13 cellular contexts compared by ENCODE assay signal in the genomic region with DNA sequence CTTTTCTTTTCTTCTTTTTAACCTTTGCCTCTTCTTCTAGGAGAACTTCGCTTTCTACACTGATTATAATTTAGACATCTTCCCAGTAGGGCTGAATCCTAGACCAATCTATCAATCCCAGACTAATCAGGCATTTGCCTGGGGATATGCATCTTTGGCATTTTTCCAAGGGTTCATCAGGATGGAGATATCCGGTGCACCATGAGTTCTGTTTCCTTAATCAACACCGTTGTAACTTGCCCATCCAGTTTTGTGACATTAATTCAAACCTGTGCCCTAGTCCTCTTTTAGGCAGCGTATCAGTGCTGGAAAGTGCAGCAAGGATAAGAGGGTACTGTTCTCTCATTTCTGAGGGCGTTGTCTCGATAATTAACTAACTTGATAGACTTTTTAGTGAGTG. TPM values are rescaled to one million over a fixed set of nuclear protein-coding genes. Genes with fewer than 3 reads are reported as not detected.
DNase-seq lines count a peak whose midpoint lies in the region; ATAC-seq, FAIRE-seq and TF ChIP-seq lines count a peak whose summit lies in the region.
"Had no signal": no experiment of that assay in that cellular context is flagged by ENCODE, and none has a peak within 500 bp of the region (broad histone marks: within the 10 kb centered on the region; RNA-seq: fewer than 3 reads in every experiment).

No MANE protein-coding gene starts in this region.

- H4K8ac ChIP-seq in mesenchymal stem cell (ENCODE audit: low read length): no peak overlapping the region

- H3K9me3 ChIP-seq in right atrium auricular region: no peaks in the 10 kb centered on the region
- H3K9me3 ChIP-seq in adrenal gland (replicated peaks in 1 of 3): no peaks in the 10 kb centered on the region
- no peaks in the 10 kb centered on the region for H3K9me3 ChIP-seq in mesenchymal stem cell (ENCODE audit: control insufficient read depth, low read length)
- H3K9me3 ChIP-seq in vagina: no peaks in the 10 kb centered on the region

- H2AK5ac ChIP-seq in mesenchymal stem cell (ENCODE audit: low read length, severe bottlenecking): no peak overlapping the region

- no peak overlapping the region for H2AFZ ChIP-seq in mesenchymal stem cell (ENCODE audit: low read depth, low read length)

- H3K36me3 ChIP-seq in right atrium auricular region (no peaks in the 10 kb centered on the region), adrenal gland (replicated peaks in 1 of 2) (peaks cover 0 to 12% of the 10 kb centered on the region in 2 donors), mesenchymal stem cell (ENCODE audit: control insufficient read depth in 1 of 2, insufficient read depth in 2 of 2, low read depth in 1 of 2, low read length in 2 of 2) (no peaks in the 10 kb centered on the region), vagina (peaks cover 0 to 4% of the 10 kb centered on the region in 2 donors)

- intact Hi-C loops in left cardiac atrium (cut with DNase I): loop anchor here in 1 of 2 donors (5.0 kb wide), 2 partner anchors 39 to 66 kb away; no protein-coding TSS in a partner anchor
- intact Hi-C loops in adrenal gland (cut with DNase I): no loop called here
- intact Hi-C loops in vagina (cut with DNase I): loop anchor here (10.0 kb wide), 1 partner anchor 111 kb away; a partner anchor contains a TSS

- no peak overlapping the region for H3K18ac ChIP-seq in mesenchymal stem cell (ENCODE audit: low read depth in 1 of 2, low read length in 2 of 2)

- FAIRE-seq in HTR-8/SVneo (lab: Jason Lieb, UNC): no peak
- FAIRE-seq: GM18507 had no signal

- TF ChIP-seq CTCF in right atrium auricular region (IDR thresholded peaks at IDR 0.05): no peak
- no peak for TF ChIP-seq CTCF in adrenal gland (IDR thresholded peaks at IDR 0.05)
- TF ChIP-seq CTCF in vagina (IDR thresholded peaks at IDR 0.05): no peak
- TF ChIP-seq CTCF in GM13976 (IDR thresholded peaks at IDR 0.05; ENCODE audit: borderline replicate concordance, control extremely low read depth, extremely low read depth, insufficient read depth, missing control alignments): no peak

- no peak overlapping the region for H3K14ac ChIP-seq in mesenchymal stem cell (ENCODE audit: low read length in 2 of 2)

- no peak overlapping the region for H3K4ac ChIP-seq in mesenchymal stem cell (ENCODE audit: low read depth in 1 of 2, low read length in 2 of 2)

- H3K27ac ChIP-seq in right atrium auricular region: peak overlapping the region; percentile 79 to 80
- peak overlapping the region in 4 of 5 donors; percentile 60 to 81 (median 76) for H3K27ac ChIP-seq in adrenal gland
- H3K27ac ChIP-seq in mesenchymal stem cell (ENCODE audit: low read length, poor library complexity, severe bottlenecking): no peak overlapping the region
- peak overlapping the region; percentile 85 for H3K27ac ChIP-seq in vagina

- no peak overlapping the region for H2BK120ac ChIP-seq in mesenchymal stem cell (ENCODE audit: low read depth, low read length)

- TF ChIP-seq POLR2A in adrenal gland (IDR thresholded peaks at IDR 0.05) (no peak), vagina (IDR thresholded peaks at IDR 0.05) (no peak)

- in situ Hi-C loops in GM13976 (cut with MboI; ENCODE audit: low sequenced_read_pairs, unreplicated experiment): no loop called here

- no peaks in the 10 kb centered on the region for H3K27me3 ChIP-seq in right atrium auricular region
- H3K27me3 ChIP-seq in adrenal gland: no peaks in the 10 kb centered on the region
- no peaks in the 10 kb centered on the region for H3K27me3 ChIP-seq in mesenchymal stem cell (ENCODE audit: control insufficient read depth in 1 of 2, insufficient read depth in 1 of 2, low read length in 2 of 2)
- H3K27me3 ChIP-seq in vagina: no peaks in the 10 kb centered on the region

- H4K91ac ChIP-seq in mesenchymal stem cell (ENCODE audit: low read length): no peak overlapping the region

- H2BK5ac ChIP-seq in mesenchymal stem cell (ENCODE audit: low read depth, low read length, poor library complexity, severe bottlenecking): no peak overlapping the region

- peak overlapping the region in 1 of 2 donors; percentile 50 for H3K4me3 ChIP-seq in right atrium auricular region
- H3K4me3 ChIP-seq in adrenal gland: peak overlapping the region in 1 of 4 donors; percentile 61
- peak overlapping the region in 1 of 2 experiments; percentile 71 for H3K4me3 ChIP-seq in mesenchymal stem cell (ENCODE audit: insufficient read depth in 1 of 2, low read depth in 1 of 2, low read length in 2 of 2)
- H3K4me3 ChIP-seq in vagina: peak overlapping the region in 1 of 2 donors; percentile 39

- H2BK12ac ChIP-seq in mesenchymal stem cell (ENCODE audit: low read length in 2 of 2): no peak overlapping the region

- no peak overlapping the region for H2BK15ac ChIP-seq in mesenchymal stem cell (ENCODE audit: low read depth, poor library complexity, severe bottlenecking)

- H3K4me1 ChIP-seq in right atrium auricular region (peaks cover 0 to 25% of the 10 kb centered on the region in 2 donors), adrenal gland (replicated peaks in 1 of 2) (peaks cover 13 to 21% of the 10 kb centered on the region in 2 donors), mesenchymal stem cell (ENCODE audit: control insufficient read depth, insufficient read depth, low read depth, low read length) (no peaks in the 10 kb centered on the region), vagina (peaks cover 13% of the 10 kb centered on the region)

- DNase-seq in right atrium auricular region (ENCODE audit: low spot score) (no peak), left cardiac atrium (no peak), adrenal gland (no peak), mesenchymal stem cell (no peak), vagina (ENCODE audit: extremely low spot score in 2 of 2) (no peak), HTR-8/SVneo (ENCODE audit: insufficient read length, low spot score) (no peak), GM13976 (ENCODE audit: low spot score) (no peak)
- DNase-seq: activated CD4-positive, alpha-beta T cell treated with anti-CD3 and anti-CD28 coated beads, Interleukin-2, amount 50 U/mL, for 48 hours; activated naive CD4-positive, alpha-beta T cell treated with Interleukin-2 at 50 U/mL for 16 hours; T-helper 2 cell had no signal

- H3K79me1 ChIP-seq in mesenchymal stem cell (replicated peaks; ENCODE audit: low read length, poor library complexity, severe bottlenecking): no peaks in the 10 kb centered on the region

- ATAC-seq in left cardiac atrium: no peak
- ATAC-seq in HG02870 (IDR thresholded peaks at IDR 0.05; ENCODE audit: unreplicated experiment): no peak

- no peak overlapping the region for H3K23ac ChIP-seq in mesenchymal stem cell (ENCODE audit: low read length in 2 of 2)

- WGBS in adrenal gland, 4 donors: 62 to 74% (median 65%) methylated on average over 6 of the region's 6 CpGs
- WGBS in mesenchymal stem cell: over 99% methylated on average over 6 of the region's 6 CpGs

- peak overlapping the region; percentile 75 for H3K9ac ChIP-seq in mesenchymal stem cell (ENCODE audit: low read length)

- no peak overlapping the region for H3K4me2 ChIP-seq in mesenchymal stem cell (ENCODE audit: low read length, poor library complexity, severe bottlenecking)

RNA-seq across cellular contexts. Expression of a gene that starts 0.6 kb away (rescaled TPM):
- total RNA-seq in right atrium auricular region (100 to 1,000 TPM; 287 to 454 TPM), left cardiac atrium (1,000 to 10,000 TPM; 1,159 to 1,325 TPM), adrenal gland (1,000 to 10,000 TPM; 1,007 to 2,003 (median 1,366) TPM), vagina (1,065 TPM)
- 1,000 to 10,000 TPM in 2 of 3 donors, 100 to 1,000 TPM in 1; 999 to 1,170 (median 1,064) TPM for polyA plus RNA-seq in adrenal gland
- polyA plus RNA-seq in mesenchymal stem cell (2013, experiment 1 of 2): 4.0 TPM
- polyA plus RNA-seq in mesenchymal stem cell (2013, experiment 2 of 2): 4.8 TPM

RNA-seq across cellular contexts. Expression of a gene that starts 42.9 kb away (rescaled TPM):
- total RNA-seq in right atrium auricular region (10 to 100 TPM; 12.1 to 25.9 TPM), left cardiac atrium (10 to 100 TPM in 1 of 2 donors, 1 to 10 TPM in 1; 5.4 to 11.8 TPM), adrenal gland (10 to 100 TPM in 1 of 8 donors, 1 to 10 TPM in 6, under 1 TPM in 1; 0.66 to 15.2 (median 5.1) TPM), vagina (0.98 TPM)
- 1 to 10 TPM in 1 of 3 donors, under 1 TPM in 2; 0.51 to 5.9 (median 0.88) TPM for polyA plus RNA-seq in adrenal gland
- polyA plus RNA-seq in mesenchymal stem cell (2013, experiment 1 of 2): 0.04 TPM
- 0.03 TPM for polyA plus RNA-seq in mesenchymal stem cell (2013, experiment 2 of 2)
- total RNA-seq: kidney epithelial cell had no signal

RNA-seq across cellular contexts. Expression of a gene that starts 52.1 kb away (rescaled TPM):
- total RNA-seq in right atrium auricular region (under 1 TPM; 0.31 to 0.70 TPM), left cardiac atrium (under 1 TPM; 0.18 to 0.44 TPM), adrenal gland (1 to 10 TPM in 4 of 8 donors, under 1 TPM in 2, not detected in 2; 0.18 to 2.3 (median 1.1) TPM), vagina (2.2 TPM)
- 1 to 10 TPM in 2 of 3 donors, under 1 TPM in 1; 0.34 to 3.0 (median 1.2) TPM for polyA plus RNA-seq in adrenal gland
- polyA plus RNA-seq in mesenchymal stem cell (2013, experiment 1 of 2): 0.54 TPM
- polyA plus RNA-seq in mesenchymal stem cell (2013, experiment 2 of 2): 0.11 TPM
